18 cellular contexts compared by ENCODE assay signal in genomic region chr2:2830576-2830975, GRCh38.
"Had no signal": no experiment of that assay in that cellular context is flagged by ENCODE, and none has a peak within 500 bp of the region (broad histone marks: within the 10 kb centered on the region; RNA-seq: fewer than 3 reads in every experiment).

No MANE protein-coding gene starts in this region.

- H3K27me3 ChIP-seq: hepatocyte, thyroid gland, vagina had no signal

- H3K36me3 Mint-ChIP-seq: natural killer cell treated with Interleukin-12 subunit alpha and Interleukin-12 subunit beta and Interleukin-15 and Interleukin-18, amount 100 ng/mL, for 72 hours; type B pancreatic cell had no signal

- H3K9me3 ChIP-seq: psoas muscle, thyroid gland, vagina had no signal

- H3K27ac ChIP-seq: hepatocyte, psoas muscle, skin epidermis, thyroid gland, vagina had no signal

- H3K4me3 ChIP-seq: hepatocyte, lung, psoas muscle, skin epidermis, thyroid gland, vagina had no signal

- H3K9me3 Mint-ChIP-seq: type B pancreatic cell had no signal

- H3K4me3 Mint-ChIP-seq: natural killer cell treated with Interleukin-12 subunit alpha and Interleukin-12 subunit beta and Interleukin-15 and Interleukin-18, amount 100 ng/mL, for 72 hours; type B pancreatic cell had no signal

- H3K27ac Mint-ChIP-seq: natural killer cell treated with Interleukin-12 subunit alpha and Interleukin-12 subunit beta and Interleukin-15 and Interleukin-18, amount 100 ng/mL, for 72 hours; type B pancreatic cell had no signal

- H3K4me1 ChIP-seq: psoas muscle, thyroid gland, vagina had no signal

- ATAC-seq: left colon; left ventricle myocardium superior; natural killer cell treated with Interleukin-12 subunit alpha and Interleukin-12 subunit beta and Interleukin-15 and Interleukin-18, amount 100 ng/mL, for 72 hours; psoas muscle; sciatic nerve had no signal

- DNase-seq: effector CD4-positive, alpha-beta T cell; foreskin melanocyte; left colon; left ventricle myocardium superior; mesenchymal stem cell; midbrain; psoas muscle; retina; stimulated activated CD4-positive, alpha-beta T cell treated with anti-CD3 and anti-CD28 coated beads, Interleukin-12 subunit alpha, Interleukin-12 subunit beta, amount 100 ng/mL, for 4 hours; stimulated activated naive CD4-positive, alpha-beta T cell; thyroid gland had no signal

- H3K36me3 ChIP-seq: thyroid gland, vagina had no signal
